Comparison of ENCODE assay signal across 8 cellular contexts in genomic region chr1:39576016-39576657, GRCh38. TPM values are rescaled to one million over a fixed set of nuclear protein-coding genes. Genes with fewer than 3 reads are reported as not detected.
A peak's percentile ranks its signal among the peaks of the same experiment; 100 is the strongest.
DNase-seq lines count a peak whose midpoint lies in the region; ATAC-seq, FAIRE-seq and TF ChIP-seq lines count a peak whose summit lies in the region.

No MANE protein-coding gene starts in this region.

- peaks cover 38% of the 10 kb centered on the region for H4K20me1 ChIP-seq in SU-DHL-6 (ENCODE audit: low read depth, low read length)

- ATAC-seq in GM18907 (IDR thresholded peaks at IDR 0.05; ENCODE audit: unreplicated experiment) (peak; percentile 52), HG03135 (IDR thresholded peaks at IDR 0.05; ENCODE audit: unreplicated experiment) (peak; percentile 32)

- no peak overlapping the region for H2AFZ ChIP-seq in SU-DHL-6 (ENCODE audit: low read depth, low read length, severe bottlenecking)

- no peaks in the 10 kb centered on the region for H3F3A ChIP-seq in SU-DHL-6 (ENCODE audit: insufficient read depth)

- H3K9me2 ChIP-seq in SU-DHL-6 (replicated peaks; ENCODE audit: insufficient read depth, low read length), result no peaks in the 10 kb centered on the region

- TF ChIP-seq CTCF in SU-DHL-6 (IDR thresholded peaks at IDR 0.05; ENCODE audit: insufficient read depth, low read length, poor library complexity, severe bottlenecking), result no peak
- no peak for TF ChIP-seq CTCF in bronchial epithelial cell (IDR thresholded peaks at IDR 0.05; ENCODE audit: insufficient read depth, low read length, severe bottlenecking)
- no peak for TF ChIP-seq CTCF in kidney epithelial cell (IDR thresholded peaks at IDR 0.05; ENCODE audit: insufficient read depth, low read length, poor library complexity, severe bottlenecking)

- H3K27ac ChIP-seq in SU-DHL-6 (ENCODE audit: low read depth, low read length), result peak overlapping the region; percentile 71

- in situ Hi-C loops in ACHN (cut with HindIII; ENCODE audit: low pct_ligation_motif_present, low pct_unique_long_range_greater_than_20kb, low sequenced_read_pairs), result no loop called here

- H3K9ac ChIP-seq in SU-DHL-6 (ENCODE audit: low read length), result peak overlapping the region; percentile 98

- H3K36me3 ChIP-seq in SU-DHL-6 (ENCODE audit: low read length) (peaks cover 31% of the 10 kb centered on the region), bronchial epithelial cell (ENCODE audit: control insufficient read depth, insufficient read depth, low read length) (peaks cover 12% of the 10 kb centered on the region), kidney epithelial cell (ENCODE audit: control insufficient read depth, insufficient read depth, low read length) (no peaks in the 10 kb centered on the region)

- no peaks in the 10 kb centered on the region for H3K27me3 ChIP-seq in SU-DHL-6 (ENCODE audit: low read length)
- no peaks in the 10 kb centered on the region for H3K27me3 ChIP-seq in bronchial epithelial cell (ENCODE audit: control insufficient read depth, insufficient read depth, low read length)
- H3K27me3 ChIP-seq in kidney epithelial cell (ENCODE audit: control insufficient read depth, insufficient read depth, low read length), result no peaks in the 10 kb centered on the region

- DNase-seq in ACHN (peak; percentile 22), bronchial epithelial cell (ENCODE audit: low read depth) (no peak), kidney epithelial cell (ENCODE audit: low read depth) (no peak), glomerular visceral epithelial cell (ENCODE audit: extremely low spot score) (no peak)
- peak; percentile 25 for DNase-seq in stimulated activated CD4-positive, alpha-beta T cell treated with anti-CD3 and anti-CD28 coated beads, Interleukin-4, amount 100 ng/mL, for 24 hours

- no peak for FAIRE-seq in bronchial epithelial cell (lab: Jason Lieb, UNC)

- H3K9me3 ChIP-seq in SU-DHL-6 (ENCODE audit: insufficient read depth, low read length), result no peaks in the 10 kb centered on the region

- peaks cover 55% of the 10 kb centered on the region for H3K79me2 ChIP-seq in SU-DHL-6 (ENCODE audit: insufficient read depth, low read length)

- H3K4me3 ChIP-seq in SU-DHL-6 (ENCODE audit: insufficient read depth, low read length, poor library complexity, severe bottlenecking), result peak overlapping the region; percentile 98
- H3K4me3 ChIP-seq in bronchial epithelial cell (ENCODE audit: low read depth, low read length), result peak overlapping the region; percentile 83
- peak overlapping the region; percentile 89 for H3K4me3 ChIP-seq in kidney epithelial cell (ENCODE audit: low read depth, low read length)

- H3K4me2 ChIP-seq in SU-DHL-6 (ENCODE audit: low read depth, low read length, poor library complexity, severe bottlenecking), result peak overlapping the region; percentile 88

RNA-seq across cellular contexts. Expression of gene PABPC4, which starts 0.5 kb away (rescaled TPM):
- total RNA-seq in bronchial epithelial cell (189 and 229 TPM in 2 replicates), kidney epithelial cell (241 and 272 TPM in 2 replicates)

Comparison
In these comparisons a context has a peak if more than half of its experiments do, and no peak if none do; other contexts are left out.
1. DNase-seq: peak in ACHN (single experiment) and stimulated activated CD4-positive, alpha-beta T cell treated with anti-CD3 and anti-CD28 coated beads, Interleukin-4, amount 100 ng/mL, for 24 hours (single experiment); none in bronchial epithelial cell (single experiment), kidney epithelial cell (single experiment) and glomerular visceral epithelial cell (single experiment).
2. Peak in every context shown above with its lines, with median percentiles within 50 percentile points of each other: H3K4me3 ChIP-seq.